In genomic region chr21:31278511-31279155, GRCh38 we compare ENCODE assay signal across 18 cellular contexts.
"Had no signal": no experiment of that assay in that cellular context is flagged by ENCODE, and none has a peak within 500 bp of the region (broad histone marks: within the 10 kb centered on the region; RNA-seq: fewer than 3 reads in every experiment).

No MANE protein-coding gene starts in this region.

- H3K79me2 ChIP-seq: hepatocyte had no signal

- H3K36me3 ChIP-seq: ascending aorta, cardiac muscle cell, neural progenitor cell, tibial nerve, uterus had no signal

- DNase-seq: activated CD4-positive, alpha-beta T cell treated with anti-CD3 and anti-CD28 coated beads, Interleukin-2, amount 50 U/mL, for 1 hour; activated CD4-positive, CD25-positive, alpha-beta regulatory T cell treated with anti-CD3 and anti-CD28 coated beads, Interleukin-2, amount 50 U/mL, for 72 hours; activated CD8-positive, alpha-beta memory T cell treated with anti-CD3 and anti-CD28 coated beads, Interleukin-2, amount 50 U/mL, for 4 hours; activated effector memory CD4-positive, alpha-beta T cell treated with Interleukin-2 at 50 U/mL for 16 hours; activated naive CD4-positive, alpha-beta T cell treated with anti-CD3 and anti-CD28 coated beads, Interleukin-2, amount 10 ng/mL, durations not matched to agents 7 days and 5 days; activated naive CD8-positive, alpha-beta T cell treated with anti-CD3 and anti-CD28 coated beads, Interleukin-2, amount 50 U/mL, for 24 hours; activated T-cell treated with anti-CD3 and anti-CD28 coated beads, Interleukin-2, amount 50 U/mL, for 48 hours; left cardiac atrium; mesendoderm; naive thymus-derived CD4-positive, alpha-beta T cell; psoas muscle; right cardiac atrium; uterus had no signal

- H2AFZ ChIP-seq: hepatocyte, neural progenitor cell had no signal

- H3K4me1 ChIP-seq: ascending aorta, neural progenitor cell, psoas muscle, tibial nerve, uterus had no signal

- H3K9me3 ChIP-seq: ascending aorta, psoas muscle, tibial nerve, uterus had no signal

- H3K27me3 ChIP-seq: ascending aorta, cardiac muscle cell, hepatocyte, neural progenitor cell, tibial nerve, uterus had no signal

- H3K27ac ChIP-seq: ascending aorta, cardiac muscle cell, hepatocyte, neural progenitor cell, psoas muscle, tibial nerve, uterus had no signal

- H3K4me3 ChIP-seq: ascending aorta, cardiac muscle cell, hepatocyte, neural progenitor cell, psoas muscle, tibial nerve, uterus had no signal

- H3K4me2 ChIP-seq: hepatocyte, neural progenitor cell had no signal

- H3K9ac ChIP-seq: neural progenitor cell had no signal
